ENCODE assay signal across 17 cellular contexts in the genomic region with DNA sequence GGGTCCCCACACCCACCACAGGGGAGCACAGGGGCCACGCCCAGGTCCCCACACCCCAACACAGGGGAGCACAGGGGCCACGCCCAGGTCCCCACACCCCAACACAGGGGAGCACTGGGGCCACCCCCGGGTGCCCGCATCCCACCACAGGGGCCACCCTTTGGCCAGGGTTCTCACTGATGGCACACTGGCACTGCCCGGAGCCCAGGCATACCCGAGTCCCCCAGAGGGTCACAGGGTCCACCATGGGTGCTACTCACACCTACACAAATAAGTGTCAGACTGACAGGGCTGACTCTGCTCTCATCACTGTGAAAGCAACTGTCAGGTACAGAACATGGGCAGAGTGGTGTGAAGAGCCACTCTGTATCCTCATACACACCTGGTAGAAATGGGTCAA.
DNase-seq lines count a peak whose midpoint lies in the region; ATAC-seq, FAIRE-seq and TF ChIP-seq lines count a peak whose summit lies in the region.
"Had no signal": no experiment of that assay in that cellular context is flagged by ENCODE, and none has a peak within 500 bp of the region (broad histone marks: within the 10 kb centered on the region; RNA-seq: fewer than 3 reads in every experiment).

No MANE protein-coding gene starts in this region.

- H3K4me1 ChIP-seq in K562 (replicated peaks in 1 of 2; ENCODE audit: control insufficient read depth in 2 of 2, insufficient read depth in 2 of 2, low read length in 2 of 2), result no peaks in the 10 kb centered on the region
- no peaks in the 10 kb centered on the region for H3K4me1 ChIP-seq in osteoblast (ENCODE audit: insufficient read depth, low read length)

- no peak for TF ChIP-seq POLR2A in K562 (conservative IDR thresholded peaks at IDR 0.05)

- H4K20me1 ChIP-seq in K562 (replicated peaks; ENCODE audit: control insufficient read depth, insufficient read depth, low read length) (no peaks in the 10 kb centered on the region), osteoblast (ENCODE audit: insufficient read depth, low read length) (no peaks in the 10 kb centered on the region)

- no peaks in the 10 kb centered on the region for H3K4me1 Mint-ChIP-seq in activated naive CD4-positive, alpha-beta T cell treated with anti-CD3 and anti-CD28 coated beads for 36 hours (ENCODE audit: low read depth)
- H3K4me1 Mint-ChIP-seq in memory B cell (no peaks in the 10 kb centered on the region), chondrocyte (ENCODE audit: low read depth) (peaks cover 7% of the 10 kb centered on the region)
- H3K4me1 Mint-ChIP-seq: B cell had no signal

- H3K27ac Mint-ChIP-seq in activated naive CD4-positive, alpha-beta T cell treated with anti-CD3 and anti-CD28 coated beads, Interleukin-2, amount 50 U/mL, for 72 hours, result no peak overlapping the region
- H3K27ac Mint-ChIP-seq in activated naive CD4-positive, alpha-beta T cell treated with anti-CD3 and anti-CD28 coated beads for 36 hours, result no peak overlapping the region
- H3K27ac Mint-ChIP-seq in memory B cell (peak overlapping the region; percentile 45), chondrocyte (ENCODE audit: unreplicated experiment) (no peak overlapping the region)
- H3K27ac Mint-ChIP-seq: B cell; CD8-positive, alpha-beta T cell; HFFc6 had no signal

- H3K27me3 ChIP-seq in K562 (ENCODE audit: control insufficient read depth in 2 of 2, insufficient read depth in 2 of 2, low read length in 2 of 2), result no peaks in the 10 kb centered on the region
- H3K27me3 ChIP-seq in osteoblast (ENCODE audit: insufficient read depth, low read length), result no peaks in the 10 kb centered on the region
- H3K27me3 ChIP-seq: BLaER1 treated with 17β-estradiol and CSF1 and Interleukin-3, amounts not matched to agents 10 nM and 100 nM had no signal

- H3K27me3 Mint-ChIP-seq in activated naive CD4-positive, alpha-beta T cell treated with anti-CD3 and anti-CD28 coated beads for 36 hours (ENCODE audit: low read depth), result no peaks in the 10 kb centered on the region
- no peaks in the 10 kb centered on the region for H3K27me3 Mint-ChIP-seq in memory B cell
- H3K27me3 Mint-ChIP-seq in chondrocyte (ENCODE audit: low read depth), result no peaks in the 10 kb centered on the region
- H3K27me3 Mint-ChIP-seq: B cell had no signal

- H2AFZ ChIP-seq in K562 (ENCODE audit: low read depth, low read length), result no peak overlapping the region
- no peak overlapping the region for H2AFZ ChIP-seq in osteoblast (ENCODE audit: low read length)

- TF ChIP-seq RAD21 in K562 (CRISPR knock-in tag; conservative IDR thresholded peaks at IDR 0.05 in 1 of 2, IDR thresholded peaks at IDR 0.05 in 1 of 2), result no peak

- no peak overlapping the region for H3K27ac ChIP-seq in K562 (ENCODE audit: extremely low read depth, low read depth, low read length)
- no peak overlapping the region for H3K27ac ChIP-seq in osteoblast (ENCODE audit: low read depth, low read length)
- H3K27ac ChIP-seq: BLaER1 treated with 17β-estradiol and CSF1 and Interleukin-3, amounts not matched to agents 10 nM and 100 nM; HL-60 had no signal

- no peaks in the 10 kb centered on the region for H3K79me2 ChIP-seq in K562 (ENCODE audit: control insufficient read depth, insufficient read depth, low read length)
- H3K79me2 ChIP-seq in osteoblast (ENCODE audit: insufficient read depth, low read length), result no peaks in the 10 kb centered on the region

- ATAC-seq in activated naive CD4-positive, alpha-beta T cell treated with anti-CD3 and anti-CD28 coated beads, Interleukin-2, amount 50 U/mL, for 72 hours, result peak; percentile 26 to 79
- ATAC-seq in K562 (no peak), memory B cell (ENCODE audit: low read depth) (no peak)
- ATAC-seq: CD8-positive, alpha-beta T cell; HCT116 had no signal

- TF ChIP-seq CTCF in K562 (IDR thresholded peaks at IDR 0.05 in 2 of 3, conservative IDR thresholded peaks at IDR 0.05 in 1 of 3; ENCODE audit: insufficient read depth in 2 of 3, low read depth in 1 of 3, low read length in 3 of 3) (no peak), osteoblast (IDR thresholded peaks at IDR 0.05; ENCODE audit: extremely low read depth, low read depth, low read length) (no peak), chondrocyte (IDR thresholded peaks at IDR 0.05) (no peak)

- H3K9me1 ChIP-seq in K562 (ENCODE audit: control insufficient read depth, insufficient read depth, low read length), result no peaks in the 10 kb centered on the region

- peaks cover 14 to 19% of the 10 kb centered on the region in 2 donors for H3K36me3 Mint-ChIP-seq in activated naive CD4-positive, alpha-beta T cell treated with anti-CD3 and anti-CD28 coated beads, Interleukin-2, amount 50 U/mL, for 72 hours
- peaks cover 41% of the 10 kb centered on the region for H3K36me3 Mint-ChIP-seq in activated naive CD4-positive, alpha-beta T cell treated with anti-CD3 and anti-CD28 coated beads for 36 hours (ENCODE audit: low read depth)
- H3K36me3 Mint-ChIP-seq in memory B cell (peaks cover 32% of the 10 kb centered on the region), chondrocyte (ENCODE audit: low read depth) (peaks cover 8% of the 10 kb centered on the region)

- POLR2A ChIA-PET in K562 (lab: Yijun Ruan, JAX), result no interaction called here

- 100% methylated on average over 4 of the region's 6 CpGs for WGBS in K562 (ENCODE audit: insufficient coverage, low coverage, missing lambda C conversion rate)

- in situ Hi-C loops in K562 (cut with MboI), result no loop called here

- no peak for DNase-seq in activated naive CD4-positive, alpha-beta T cell treated with anti-CD3 and anti-CD28 coated beads, Interleukin-2, amount 50 U/mL, for 72 hours (ENCODE audit: low spot score in 2 of 2)
- DNase-seq in activated naive CD4-positive, alpha-beta T cell treated with anti-CD3 and anti-CD28 coated beads for 36 hours, result no peak
- no peak for DNase-seq in K562 (ENCODE audit: extremely low read depth in 1 of 4, low spot score in 3 of 4)
- DNase-seq in memory B cell (ENCODE audit: low spot score in 2 of 2), result no peak
- DNase-seq in osteoblast (ENCODE audit: insufficient read length, low spot score, missing footprints), result no peak
- DNase-seq in chondrocyte (ENCODE audit: low spot score), result no peak
- DNase-seq: Calu3; CD8-positive, alpha-beta T cell; DMS79 treated with DMSO at 0.1 percent for 48 hours; GF-D8; GOT3; H7; HFFc6 had no signal

- CTCF ChIA-PET in activated naive CD4-positive, alpha-beta T cell treated with anti-CD3 and anti-CD28 coated beads for 36 hours (lab: Charles Lee), result no interaction called here
- CTCF ChIA-PET in K562 (lab: Yijun Ruan, JAX; ENCODE audit: low intra/inter-chr PET ratio), result no interaction called here

- H3K4me3 ChIP-seq in K562, result no peak overlapping the region
- H3K4me3 ChIP-seq in osteoblast (ENCODE audit: insufficient read depth, low read length), result no peak overlapping the region
- H3K4me3 ChIP-seq: BLaER1 treated with 17β-estradiol and CSF1 and Interleukin-3, amounts not matched to agents 10 nM and 100 nM had no signal

- intact Hi-C loops in activated naive CD4-positive, alpha-beta T cell treated with anti-CD3 and anti-CD28 coated beads for 36 hours (cut with micrococcal nuclease), result no loop called here
- intact Hi-C loops in K562 (cut with micrococcal nuclease), result no loop called here

- no peak overlapping the region for H3K4me3 Mint-ChIP-seq in activated naive CD4-positive, alpha-beta T cell treated with anti-CD3 and anti-CD28 coated beads for 36 hours
- H3K4me3 Mint-ChIP-seq in memory B cell, result no peak overlapping the region
- H3K4me3 Mint-ChIP-seq in chondrocyte (ENCODE audit: unreplicated experiment), result no peak overlapping the region
- H3K4me3 Mint-ChIP-seq: B cell; CD8-positive, alpha-beta T cell; HFFc6 had no signal

- FAIRE-seq in K562 (lab: Jason Lieb, UNC), result no peak

- H3K36me3 ChIP-seq in K562 (ENCODE audit: control insufficient read depth, insufficient read depth, low read length), result peaks cover 13% of the 10 kb centered on the region; the same call in 2 of the 3 replicates
- H3K36me3 ChIP-seq in osteoblast (ENCODE audit: insufficient read depth, low read length), result no peaks in the 10 kb centered on the region

- no peak overlapping the region for H3K4me2 ChIP-seq in K562 (ENCODE audit: insufficient read depth, low read length)
- no peak overlapping the region for H3K4me2 ChIP-seq in osteoblast (ENCODE audit: insufficient read depth, low read length)
- H3K4me2 ChIP-seq: BLaER1 treated with 17β-estradiol and CSF1 and Interleukin-3, amounts not matched to agents 10 nM and 100 nM had no signal

- H3K9me3 Mint-ChIP-seq in activated naive CD4-positive, alpha-beta T cell treated with anti-CD3 and anti-CD28 coated beads, Interleukin-2, amount 50 U/mL, for 72 hours, result no peaks in the 10 kb centered on the region
- no peaks in the 10 kb centered on the region for H3K9me3 Mint-ChIP-seq in activated naive CD4-positive, alpha-beta T cell treated with anti-CD3 and anti-CD28 coated beads for 36 hours
- H3K9me3 Mint-ChIP-seq in memory B cell (no peaks in the 10 kb centered on the region), chondrocyte (ENCODE audit: low read depth) (no peaks in the 10 kb centered on the region)
- H3K9me3 Mint-ChIP-seq: CD8-positive, alpha-beta T cell; HFFc6 had no signal

- TF ChIP-seq EP300 in K562 (IDR thresholded peaks at IDR 0.05; ENCODE audit: low read length), result no peak

- BruUV-seq in K562 (replicated peaks; lab: Mats Ljungman, UMichigan), result no TSS peak

- no peak overlapping the region for H3K9ac ChIP-seq in K562 (ENCODE audit: insufficient read depth in 1 of 2, low read depth in 2 of 2, low read length in 2 of 2)
- H3K9ac ChIP-seq: BLaER1 treated with 17β-estradiol and CSF1 and Interleukin-3, amounts not matched to agents 10 nM and 100 nM had no signal

- no peaks in the 10 kb centered on the region for H3K9me3 ChIP-seq in K562 (replicated peaks; ENCODE audit: control insufficient read depth, insufficient read depth, low read depth, low read length)
- H3K9me3 ChIP-seq in osteoblast (ENCODE audit: low read depth, low read length), result no peaks in the 10 kb centered on the region
- H3K9me3 ChIP-seq: BLaER1 treated with 17β-estradiol and CSF1 and Interleukin-3, amounts not matched to agents 10 nM and 100 nM had no signal

TF ChIP-seq in K562, 482 proteins besides CTCF, POLR2A, EP300 and RAD21:
- no peak for TF ChIP-seq BHLHE40 (IDR thresholded peaks at IDR 0.05; ENCODE audit: low read length)
- no peak for TF ChIP-seq FIP1L1 (IDR thresholded peaks at IDR 0.05; ENCODE audit: low read depth, low read length, poor library complexity, severe bottlenecking)
- no peak for TF ChIP-seq ZNF583 (CRISPR knock-in tag; IDR thresholded peaks at IDR 0.05)
- TF ChIP-seq POLR2G (IDR thresholded peaks at IDR 0.05; ENCODE audit: low read depth, low read length), result 0 out of 2 replicates have a peak, but pooled peaks have one; percentile 25

Comparison
In these comparisons a context has a peak if more than half of its experiments do, and no peak if none do; other contexts are left out.
1. ATAC-seq: peak in activated naive CD4-positive, alpha-beta T cell treated with anti-CD3 and anti-CD28 coated beads, Interleukin-2, amount 50 U/mL, for 72 hours (2 of 2); none in K562 (single experiment) and memory B cell (single experiment).